Comparison of ENCODE assay signal across 11 cellular contexts in genomic region chr4:40361338-40361737, GRCh38. TPM values are rescaled to one million over a fixed set of nuclear protein-coding genes. Genes with fewer than 3 reads are reported as not detected.
"Had no signal": no experiment of that assay in that cellular context is flagged by ENCODE, and none has a peak within 500 bp of the region (broad histone marks: within the 10 kb centered on the region; RNA-seq: fewer than 3 reads in every experiment).

No MANE protein-coding gene starts in this region.

- H3K4me2 ChIP-seq: GM23338 had no signal

- H3K4me1 ChIP-seq: HAP-1 had no signal

- ATAC-seq: GM23338, HCT116 had no signal

- H2AFZ ChIP-seq: GM23248, GM23338 had no signal

- DNase-seq: GM23248, GOT3, H7, H9, HCEC 1CT, HFFc6 had no signal

- H3K4me3 ChIP-seq: GM23248, GM23338, HAP-1 had no signal

- H3K9ac ChIP-seq: GM23248 had no signal

- H3K4me3 Mint-ChIP-seq: GM23338, H9, HFFc6 had no signal

- H3K9me3 Mint-ChIP-seq: GM23338 had no signal

- H3K27ac Mint-ChIP-seq: GM23338, H9, HFFc6 had no signal

- H3K27ac ChIP-seq: GM23248 had no signal

- H3K36me3 ChIP-seq: HAP-1 had no signal

- FAIRE-seq: H1, H54 had no signal

RNA-seq across cellular contexts. Expression of gene CHRNA9, which starts 26.2 kb away (rescaled TPM):
- total RNA-seq: HFFc6 had no signal
